In genomic region chr3:161823910-161824309, GRCh38 we compare ENCODE assay signal across 8 cellular contexts.
"Had no signal": no experiment of that assay in that cellular context is flagged by ENCODE, and none has a peak within 500 bp of the region (broad histone marks: within the 10 kb centered on the region; RNA-seq: fewer than 3 reads in every experiment).

No MANE protein-coding gene starts in this region.

- H3K27ac ChIP-seq: KMS-11 had no signal

- H3K9ac ChIP-seq: KMS-11 had no signal

- H3K4me1 Mint-ChIP-seq: H9 had no signal

- FAIRE-seq: H54, HTR-8/SVneo had no signal

- DNase-seq: GOT3, H9, HCEC 1CT, Karpas-422, KBM-7 had no signal

- H3K4me2 ChIP-seq: KMS-11 had no signal

- H3K9me3 Mint-ChIP-seq: H9 had no signal

- H3K4me3 Mint-ChIP-seq: H9 had no signal
